Comparison of ENCODE assay signal across 11 cellular contexts in genomic region chr11:12198261-12198925, GRCh38.
DNase-seq lines count a peak whose midpoint lies in the region; ATAC-seq lines count a peak whose summit lies in the region.
"Had no signal": no experiment of that assay in that cellular context is flagged by ENCODE, and none has a peak within 500 bp of the region (broad histone marks: within the 10 kb centered on the region; RNA-seq: fewer than 3 reads in every experiment).

No MANE protein-coding gene starts in this region.

- peak overlapping the region; percentile 92 for H3K4me3 Mint-ChIP-seq in activated naive CD8-positive, alpha-beta T cell
- peak overlapping the region; percentile 20 for H3K4me3 Mint-ChIP-seq in natural killer cell treated with Interleukin-12 subunit alpha and Interleukin-12 subunit beta and Interleukin-15 and Interleukin-18, amount 100 ng/mL, for 72 hours
- H3K4me3 Mint-ChIP-seq: neural crest cell had no signal

- ATAC-seq in activated CD4-positive, CD25-positive, alpha-beta regulatory T cell treated with anti-CD3 and anti-CD28 coated beads, Interleukin-2, amount 50 U/mL, for 24 hours: peak; percentile 31 to 37
- no peak for ATAC-seq in natural killer cell treated with Interleukin-12 subunit alpha and Interleukin-12 subunit beta and Interleukin-15 and Interleukin-18, amount 100 ng/mL, for 72 hours

- H3K9me3 Mint-ChIP-seq in activated naive CD8-positive, alpha-beta T cell (ENCODE audit: low read depth): no peaks in the 10 kb centered on the region
- H3K9me3 Mint-ChIP-seq in natural killer cell treated with Interleukin-12 subunit alpha and Interleukin-12 subunit beta and Interleukin-15 and Interleukin-18, amount 100 ng/mL, for 72 hours: no peaks in the 10 kb centered on the region

- H3K4me1 Mint-ChIP-seq in activated naive CD8-positive, alpha-beta T cell (ENCODE audit: low read depth): peaks cover 70% of the 10 kb centered on the region
- H3K4me1 Mint-ChIP-seq in natural killer cell treated with Interleukin-12 subunit alpha and Interleukin-12 subunit beta and Interleukin-15 and Interleukin-18, amount 100 ng/mL, for 72 hours (ENCODE audit: low read depth in 2 of 2): peaks cover 31 to 47% of the 10 kb centered on the region in 2 donors

- no peak for DNase-seq in activated CD4-positive, CD25-positive, alpha-beta regulatory T cell (lab: John Stamatoyannopoulos, UW)
- peak; percentile 27 for DNase-seq in DMS153 (lab: John Stamatoyannopoulos, UW)
- DNase-seq in natural killer cell treated with Interleukin-12 subunit alpha and Interleukin-12 subunit beta and Interleukin-15 and Interleukin-18, amount 100 ng/mL, for 72 hours (ENCODE audit: low spot score): no peak
- no peak for DNase-seq in COLO829 (ENCODE audit: low spot score)
- DNase-seq in NCI-H510A treated with DMSO at 0.1 percent for 48 hours (lab: John Stamatoyannopoulos, UW): no peak
- DNase-seq in NCI-H345 treated with DMSO at 0.1 percent for 48 hours (lab: John Stamatoyannopoulos, UW; ENCODE audit: unreplicated experiment): no peak
- DNase-seq: Kasumi-1, NCI-H2171 had no signal

- peak overlapping the region; percentile 70 for H3K27ac Mint-ChIP-seq in activated naive CD8-positive, alpha-beta T cell
- peak overlapping the region; percentile 8 to 88 for H3K27ac Mint-ChIP-seq in natural killer cell treated with Interleukin-12 subunit alpha and Interleukin-12 subunit beta and Interleukin-15 and Interleukin-18, amount 100 ng/mL, for 72 hours

- H3K36me3 Mint-ChIP-seq in activated naive CD8-positive, alpha-beta T cell: peaks cover 5% of the 10 kb centered on the region
- H3K36me3 Mint-ChIP-seq in natural killer cell treated with Interleukin-12 subunit alpha and Interleukin-12 subunit beta and Interleukin-15 and Interleukin-18, amount 100 ng/mL, for 72 hours: peaks cover 5% of the 10 kb centered on the region

- no peaks in the 10 kb centered on the region for H3K27me3 Mint-ChIP-seq in activated naive CD8-positive, alpha-beta T cell
- no peaks in the 10 kb centered on the region for H3K27me3 Mint-ChIP-seq in natural killer cell treated with Interleukin-12 subunit alpha and Interleukin-12 subunit beta and Interleukin-15 and Interleukin-18, amount 100 ng/mL, for 72 hours

Comparison
In these comparisons a context has a peak if more than half of its experiments do, and no peak if none do; other contexts are left out.
1. ATAC-seq: peak in activated CD4-positive, CD25-positive, alpha-beta regulatory T cell treated with anti-CD3 and anti-CD28 coated beads, Interleukin-2, amount 50 U/mL, for 24 hours (2 of 2); none in natural killer cell treated with Interleukin-12 subunit alpha and Interleukin-12 subunit beta and Interleukin-15 and Interleukin-18, amount 100 ng/mL, for 72 hours (0 of 2).